ENCODE assay signal across 8 cellular contexts in the genomic region with DNA sequence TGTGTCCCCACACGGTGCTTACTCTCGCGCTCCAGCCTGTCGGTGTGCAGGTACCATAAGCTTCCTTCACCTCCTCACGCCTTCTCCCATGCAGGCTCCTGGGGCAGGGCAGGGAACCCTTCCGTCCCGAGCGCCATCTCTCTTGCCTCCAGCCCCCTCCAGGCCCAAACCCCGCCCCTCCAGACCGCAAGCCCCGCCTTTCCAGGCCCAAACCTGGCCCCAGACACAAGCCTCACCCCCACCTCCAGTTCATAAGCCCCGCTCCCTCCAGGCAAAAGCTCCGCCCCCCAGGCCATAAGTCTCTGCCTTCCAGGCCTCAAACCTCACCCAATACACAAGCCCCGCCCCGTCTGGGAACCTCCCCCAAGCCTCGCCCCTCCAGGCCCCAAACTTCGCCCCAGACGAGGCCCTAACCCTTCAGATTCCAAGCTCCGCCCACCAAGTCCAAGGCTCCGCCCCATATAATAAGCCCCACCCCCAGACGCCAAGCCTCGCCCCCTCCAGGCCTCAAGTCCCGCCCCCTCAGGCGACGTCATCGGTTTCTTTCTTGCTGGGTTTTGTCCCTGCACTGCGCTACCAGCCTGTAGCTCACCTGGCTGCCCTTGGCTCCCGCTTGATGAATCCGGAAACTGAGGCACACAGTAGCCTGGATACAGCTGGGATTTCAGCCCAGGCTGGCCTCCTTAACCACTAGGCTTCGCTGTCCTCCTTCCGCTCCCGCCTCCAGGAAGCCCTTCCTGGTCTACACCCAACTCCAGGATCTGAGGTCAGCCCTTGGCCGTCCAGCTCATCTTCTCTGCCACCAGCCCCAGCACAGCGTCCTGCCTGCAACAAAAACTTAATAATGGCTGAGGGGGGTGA. TPM values are rescaled to one million over a fixed set of nuclear protein-coding genes. Genes with fewer than 3 reads are reported as not detected.
DNase-seq lines count a peak whose midpoint lies in the region; FAIRE-seq and TF ChIP-seq lines count a peak whose summit lies in the region.

No MANE protein-coding gene starts in this region.

- FAIRE-seq in frontal cortex (lab: Jason Lieb, UNC), result no peak

- H3K27ac ChIP-seq in breast epithelium (no peak overlapping the region), esophagus muscularis mucosa (replicated peaks in 1 of 4) (peak overlapping the region; percentile 40 to 90 (median 72)), coronary artery (peak overlapping the region in 1 of 2 donors; percentile 16)

- H3K4me1 ChIP-seq in breast epithelium (peaks cover 0 to 16% of the 10 kb centered on the region in 2 donors), esophagus muscularis mucosa (peaks cover 36 to 73% (median 65%) of the 10 kb centered on the region in 4 donors)

- no peak for TF ChIP-seq CTCF in breast epithelium (IDR thresholded peaks at IDR 0.05)
- TF ChIP-seq CTCF in esophagus muscularis mucosa (IDR thresholded peaks at IDR 0.05), result no peak
- no peak for TF ChIP-seq CTCF in coronary artery (IDR thresholded peaks at IDR 0.05)

- no peak for TF ChIP-seq EP300 in esophagus muscularis mucosa (IDR thresholded peaks at IDR 0.05)

- in situ Hi-C loops in T47D (cut with HindIII; ENCODE audit: low pct_unique_long_range_greater_than_20kb, low sequenced_read_pairs), result no loop called here

- H3K4me3 ChIP-seq in breast epithelium, result no peak overlapping the region
- no peak overlapping the region for H3K4me3 ChIP-seq in esophagus muscularis mucosa
- no peak overlapping the region for H3K4me3 ChIP-seq in coronary artery

- intact Hi-C loops in breast epithelium (cut with DNase I; ENCODE audit: low total_unique reads), result loop anchor here (1.0 kb wide), 1 partner anchor 34 kb away; no protein-coding TSS in a partner anchor
- intact Hi-C loops in esophagus muscularis mucosa (cut with DNase I), result no loop called here

- WGBS in esophagus muscularis mucosa, result 41% methylated on average over 34 of the region's 34 CpGs

- DNase-seq in T47D (ENCODE audit: low read depth in 1 of 2, low spot score in 1 of 2) (peak; percentile 69 to 99), breast epithelium (ENCODE audit: low spot score in 2 of 2) (no peak), esophagus muscularis mucosa (ENCODE audit: extremely low spot score) (no peak), DMS114 treated with DMSO at 0.1 percent for 48 hours (lab: John Stamatoyannopoulos, UW; ENCODE audit: unreplicated experiment) (no peak), coronary artery (ENCODE audit: low spot score) (no peak), frontal cortex (ENCODE audit: low spot score in 2 of 2) (no peak)
- DNase-seq in activated CD4-positive, alpha-beta T cell treated with anti-CD3 and anti-CD28 coated beads for 48 hours, result peak; percentile 87
- DNase-seq in stimulated activated CD4-positive, alpha-beta T cell treated with anti-CD3 and anti-CD28 coated beads, Interleukin-15, amount 100 ng/mL, for 48 hours (ENCODE audit: low read depth in 2 of 2), result peak; percentile 68 to 70

- no peaks in the 10 kb centered on the region for H3K36me3 ChIP-seq in breast epithelium
- H3K36me3 ChIP-seq in esophagus muscularis mucosa, result peaks cover 18 to 23% (median 22%) of the 10 kb centered on the region in 4 donors

- H3K9me3 ChIP-seq in breast epithelium (peaks cover 7 to 10% of the 10 kb centered on the region in 2 donors), esophagus muscularis mucosa (peaks cover 0 to 12% (median 8%) of the 10 kb centered on the region in 4 donors)

- TF ChIP-seq POLR2A in breast epithelium (IDR thresholded peaks at IDR 0.05) (no peak), esophagus muscularis mucosa (IDR thresholded peaks at IDR 0.05; ENCODE audit: low read depth) (no peak)

- H3K27me3 ChIP-seq in breast epithelium (no peaks in the 10 kb centered on the region), esophagus muscularis mucosa (no peaks in the 10 kb centered on the region)

RNA-seq across cellular contexts. Expression of a gene that starts 16.1 kb away (rescaled TPM):
- total RNA-seq in breast epithelium, result 100 to 1,000 TPM in 1 of 3 donors, 10 to 100 TPM in 2; 94.7 to 170 (median 97.0) TPM
- 100 to 1,000 TPM; 113 to 267 (median 193) TPM for total RNA-seq in esophagus muscularis mucosa
- total RNA-seq in frontal cortex, result 18.3 TPM

RNA-seq across cellular contexts. Expression of a gene that starts 19.4 kb away (rescaled TPM):
- total RNA-seq in breast epithelium, result 10 to 100 TPM; 52.0 to 67.2 (median 54.4) TPM
- 100 to 1,000 TPM in 1 of 4 donors, 10 to 100 TPM in 3; 52.8 to 137 (median 77.1) TPM for total RNA-seq in esophagus muscularis mucosa
- 41.2 TPM for total RNA-seq in frontal cortex

Comparison
In these comparisons a context has a peak if more than half of its experiments do, and no peak if none do; other contexts are left out.
1. DNase-seq: peak in T47D (2 of 2), activated CD4-positive, alpha-beta T cell treated with anti-CD3 and anti-CD28 coated beads for 48 hours (single experiment) and stimulated activated CD4-positive, alpha-beta T cell treated with anti-CD3 and anti-CD28 coated beads, Interleukin-15, amount 100 ng/mL, for 48 hours (2 of 2); none in breast epithelium (0 of 2), esophagus muscularis mucosa (single experiment), DMS114 treated with DMSO at 0.1 percent for 48 hours (single experiment), coronary artery (single experiment) and frontal cortex (0 of 2).
2. H3K27ac ChIP-seq: peak in esophagus muscularis mucosa (4 of 4); none in breast epithelium (0 of 2).